In genomic region chr6:42010909-42011308, GRCh38 we compare ENCODE assay signal across 14 cellular contexts. TPM values are rescaled to one million over a fixed set of nuclear protein-coding genes. Genes with fewer than 3 reads are reported as not detected.
A peak's percentile ranks its signal among the peaks of the same experiment; 100 is the strongest.
DNase-seq lines count a peak whose midpoint lies in the region; ATAC-seq and TF ChIP-seq lines count a peak whose summit lies in the region.
"Had no signal": no experiment of that assay in that cellular context is flagged by ENCODE, and none has a peak within 500 bp of the region (broad histone marks: within the 10 kb centered on the region; RNA-seq: fewer than 3 reads in every experiment).

No MANE protein-coding gene starts in this region.

- H3K4me1 Mint-ChIP-seq in activated naive CD4-positive, alpha-beta T cell treated with anti-CD3 and anti-CD28 coated beads, Interleukin-2, amount 50 U/mL, for 24 hours: peaks cover 82% of the 10 kb centered on the region
- H3K4me1 Mint-ChIP-seq in T-cell: peaks cover 80 to 85% (median 82%) of the 10 kb centered on the region in 3 donors

- H3K9me3 ChIP-seq in left lung (no peaks in the 10 kb centered on the region), upper lobe of left lung (no peaks in the 10 kb centered on the region), spleen (no peaks in the 10 kb centered on the region)
- H3K9me3 ChIP-seq: breast epithelium, ovary, tibial nerve had no signal

- H3K4me3 ChIP-seq in left lung (no peak overlapping the region), upper lobe of left lung (no peak overlapping the region), spleen (peak overlapping the region in 1 of 8 donors; percentile 31)
- H3K4me3 ChIP-seq: breast epithelium, ovary, tibial nerve had no signal

- H3K9me3 Mint-ChIP-seq in activated naive CD4-positive, alpha-beta T cell treated with anti-CD3 and anti-CD28 coated beads, Interleukin-2, amount 50 U/mL, for 24 hours: no peaks in the 10 kb centered on the region
- no peaks in the 10 kb centered on the region for H3K9me3 Mint-ChIP-seq in T-cell

- peak overlapping the region; percentile 70 for H3K4me3 Mint-ChIP-seq in activated naive CD4-positive, alpha-beta T cell treated with anti-CD3 and anti-CD28 coated beads, Interleukin-2, amount 50 U/mL, for 24 hours
- peak overlapping the region; percentile 41 to 76 (median 59) for H3K4me3 Mint-ChIP-seq in T-cell

- H3K36me3 ChIP-seq in left lung: no peaks in the 10 kb centered on the region
- peaks cover 0 to 4% (median 1%) of the 10 kb centered on the region in 4 donors for H3K36me3 ChIP-seq in upper lobe of left lung
- H3K36me3 ChIP-seq in spleen: peaks cover 0 to 80% (median 0%) of the 10 kb centered on the region in 6 donors
- H3K36me3 ChIP-seq: breast epithelium, ovary, tibial nerve had no signal

- peaks cover 18% of the 10 kb centered on the region for H3K36me3 Mint-ChIP-seq in activated naive CD4-positive, alpha-beta T cell treated with anti-CD3 and anti-CD28 coated beads, Interleukin-2, amount 50 U/mL, for 24 hours
- peaks cover 25% of the 10 kb centered on the region for H3K36me3 Mint-ChIP-seq in T-cell

- H3K4me1 ChIP-seq in left lung (peaks cover 16 to 46% of the 10 kb centered on the region in 2 donors), upper lobe of left lung (peaks cover 21 to 55% (median 36%) of the 10 kb centered on the region in 4 donors), spleen (peaks cover 31 to 98% (median 57%) of the 10 kb centered on the region in 6 donors)
- H3K4me1 ChIP-seq: breast epithelium had no signal

- WGBS in upper lobe of left lung, 2 donors: 33 to 44% methylated on average over 1 of the region's 1 CpG
- 17 to 30% (median 21%) methylated on average over 1 of the region's 1 CpG for WGBS in spleen, 5 donors

- H3K27me3 ChIP-seq in left lung: no peaks in the 10 kb centered on the region
- H3K27me3 ChIP-seq in upper lobe of left lung: no peaks in the 10 kb centered on the region
- H3K27me3 ChIP-seq in spleen (replicated peaks in 1 of 7): no peaks in the 10 kb centered on the region
- H3K27me3 ChIP-seq: breast epithelium, ovary, tibial nerve had no signal

- no peak for ATAC-seq in T-cell (replicated peaks in 1 of 4)
- no peak for ATAC-seq in left lung
- ATAC-seq in upper lobe of left lung (ENCODE audit: low FRiP score in 2 of 2): no peak
- no peak for ATAC-seq in HG03342 (IDR thresholded peaks at IDR 0.05; ENCODE audit: unreplicated experiment)

- H3K27ac Mint-ChIP-seq in activated naive CD4-positive, alpha-beta T cell treated with anti-CD3 and anti-CD28 coated beads, Interleukin-2, amount 50 U/mL, for 24 hours: peak overlapping the region; percentile 91
- H3K27ac Mint-ChIP-seq in T-cell: peak overlapping the region; percentile 89 to 92

- TF ChIP-seq POLR2A in upper lobe of left lung (IDR thresholded peaks at IDR 0.05): no peak
- TF ChIP-seq POLR2A in spleen (IDR thresholded peaks at IDR 0.05): no peak

- CTCF ChIA-PET in T-cell (lab: Charles Lee): interaction anchor here in 1 of 2 donors (0.5 to 1.3 kb wide), 3 partner anchors 28 to 90 kb away, joined by 3 to 5 read pairs (median 3); partner anchors contain the start of genes BYSL and MED20

- H3K27ac ChIP-seq in left lung (peak overlapping the region; percentile 42 to 54), upper lobe of left lung (peak overlapping the region; percentile 3 to 70 (median 42)), spleen (peak overlapping the region in 4 of 8 donors; percentile 13 to 67 (median 56))
- H3K27ac ChIP-seq: breast epithelium, ovary, VCaP had no signal

- no peak for TF ChIP-seq CTCF in left lung (IDR thresholded peaks at IDR 0.05)
- TF ChIP-seq CTCF in upper lobe of left lung (IDR thresholded peaks at IDR 0.05): no peak
- TF ChIP-seq CTCF in spleen (IDR thresholded peaks at IDR 0.05 in 8 of 11, conservative IDR thresholded peaks at IDR 0.05 in 3 of 11): no peak

- DNase-seq in activated naive CD4-positive, alpha-beta T cell treated with anti-CD3 and anti-CD28 coated beads, Interleukin-2, amount 50 U/mL, for 16 hours: no peak
- no peak for DNase-seq in T-cell
- DNase-seq in left lung: no peak
- no peak for DNase-seq in upper lobe of left lung
- no peak for DNase-seq in spleen
- no peak for DNase-seq in pons (ENCODE audit: low spot score)
- DNase-seq: HCEC 1CT, mammary epithelial cell, ovary had no signal

- intact Hi-C loops in left lung (cut with DNase I) (no loop called here), spleen (cut with DNase I; ENCODE audit: low total_unique reads) (no loop called here)

- TF ChIP-seq EP300 in upper lobe of left lung (IDR thresholded peaks at IDR 0.05): no peak

- no peaks in the 10 kb centered on the region for H3K27me3 Mint-ChIP-seq in activated naive CD4-positive, alpha-beta T cell treated with anti-CD3 and anti-CD28 coated beads, Interleukin-2, amount 50 U/mL, for 24 hours
- no peaks in the 10 kb centered on the region for H3K27me3 Mint-ChIP-seq in T-cell

- POLR2A ChIA-PET in T-cell (lab: Charles Lee): no interaction called here

RNA-seq across cellular contexts. Expression of gene TAF8, which starts 39.4 kb away (rescaled TPM):
- total RNA-seq in T-cell: 10 to 100 TPM; 46.0 to 55.5 (median 47.6) TPM
- total RNA-seq in left lung: 10 to 100 TPM; 27.5 to 32.0 TPM
- total RNA-seq in upper lobe of left lung: 10 to 100 TPM; 23.0 to 67.1 (median 34.4) TPM
- 10 to 100 TPM; 32.1 to 56.3 (median 38.8) TPM for total RNA-seq in spleen
- 10 to 100 TPM in 1 of 3 donors, 1 to 10 TPM in 2; 8.2 to 12.5 (median 8.8) TPM for polyA plus RNA-seq in spleen
